1 cellular context compared by ENCODE assay signal in genomic region chr3:179063945-179064560, GRCh38.
TF ChIP-seq lines count a peak whose summit lies in the region.

No MANE protein-coding gene starts in this region.

TF ChIP-seq in HEK293, 187 proteins besides CTCF, POLR2A, EP300 and RAD21 (continued from another document):
- TF ChIP-seq PRDM10 (tag by site-specific recombination; IDR thresholded peaks at IDR 0.05) (peak; percentile 34; the same call in 1 of the 2 replicates), MYNN (tag by site-specific recombination; IDR thresholded peaks at IDR 0.05; ENCODE audit: borderline replicate concordance) (no peak), OSR2 (tag by site-specific recombination; IDR thresholded peaks at IDR 0.05) (no peak), ZNF843 (tag by site-specific recombination; IDR thresholded peaks at IDR 0.05) (peak; percentile 77; the same call in 1 of the 2 replicates), ZNF18 (tag by site-specific recombination; IDR thresholded peaks at IDR 0.05) (peak; percentile 60; the same call in 1 of the 2 replicates), ZNF513 (tag by site-specific recombination; IDR thresholded peaks at IDR 0.05) (no peak), KLF10 (tag by site-specific recombination; IDR thresholded peaks at IDR 0.05) (0 out of 2 replicates have a peak, but pooled peaks have one; percentile 21), ZNF146 (tag by site-specific recombination; IDR thresholded peaks at IDR 0.05) (no peak)
- TF ChIP-seq, protein P1, sequence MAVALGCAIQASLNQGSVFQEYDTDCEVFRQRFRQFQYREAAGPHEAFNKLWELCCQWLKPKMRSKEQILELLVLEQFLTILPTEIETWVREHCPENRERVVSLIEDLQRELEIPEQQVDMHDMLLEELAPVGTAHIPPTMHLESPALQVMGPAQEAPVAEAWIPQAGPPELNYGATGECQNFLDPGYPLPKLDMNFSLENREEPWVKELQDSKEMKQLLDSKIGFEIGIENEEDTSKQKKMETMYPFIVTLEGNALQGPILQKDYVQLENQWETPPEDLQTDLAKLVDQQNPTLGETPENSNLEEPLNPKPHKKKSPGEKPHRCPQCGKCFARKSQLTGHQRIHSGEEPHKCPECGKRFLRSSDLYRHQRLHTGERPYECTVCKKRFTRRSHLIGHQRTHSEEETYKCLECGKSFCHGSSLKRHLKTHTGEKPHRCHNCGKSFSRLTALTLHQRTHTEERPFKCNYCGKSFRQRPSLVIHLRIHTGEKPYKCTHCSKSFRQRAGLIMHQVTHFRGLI (tag by site-specific recombination; IDR thresholded peaks at IDR 0.05), result no peak
